17 cellular contexts compared by ENCODE assay signal in genomic region chr5:73328665-73329064, GRCh38.
"Had no signal": no experiment of that assay in that cellular context is flagged by ENCODE, and none has a peak within 500 bp of the region (broad histone marks: within the 10 kb centered on the region; RNA-seq: fewer than 3 reads in every experiment).

No MANE protein-coding gene starts in this region.

- H3K36me3 ChIP-seq: gastrocnemius medialis, heart left ventricle, neutrophil, thyroid gland, uterus, WERI-Rb-1 had no signal

- H3K9ac ChIP-seq: parathyroid adenoma had no signal

- H3K9me3 ChIP-seq: thyroid gland, uterus had no signal

- H2AFZ ChIP-seq: parathyroid adenoma had no signal

- H3K79me2 ChIP-seq: parathyroid adenoma had no signal

- H3K36me3 Mint-ChIP-seq: activated naive CD4-positive, alpha-beta T cell treated with anti-CD3 and anti-CD28 coated beads, Interleukin-2, amount 50 U/mL, for 24 hours had no signal

- DNase-seq: activated CD4-positive, alpha-beta memory T cell treated with anti-CD3 and anti-CD28 coated beads for 36 hours; activated CD4-positive, alpha-beta T cell treated with anti-CD3 and anti-CD28 coated beads for 36 hours; activated T-cell treated with anti-CD3 and anti-CD28 coated beads, Interleukin-2, amount 50 U/mL, for 24 hours; erythroblast; gastrocnemius medialis; heart left ventricle; left cardiac atrium; mucosa of descending colon; naive thymus-derived CD8-positive, alpha-beta T cell; stimulated activated CD4-positive, alpha-beta T cell treated with anti-CD3 and anti-CD28 coated beads, Interleukin-2, amount 100 ng/mL, for 48 hours; thyroid gland; uterus; WERI-Rb-1 had no signal

- H3K4me1 Mint-ChIP-seq: activated CD4-positive, alpha-beta T cell treated with anti-CD3 and anti-CD28 coated beads for 36 hours; activated naive CD4-positive, alpha-beta T cell treated with anti-CD3 and anti-CD28 coated beads, Interleukin-2, amount 50 U/mL, for 24 hours; stimulated activated memory B cell treated with anti-CD40 and anti-IgM and Interleukin-4, amounts not matched to agents 10 μg/mL and 1 μg/mL and 100 μg/mL, for 72 hours had no signal

- ATAC-seq: activated CD4-positive, alpha-beta T cell treated with anti-CD3 and anti-CD28 coated beads for 36 hours; gastrocnemius medialis; heart left ventricle; left cardiac atrium; mucosa of descending colon; naive thymus-derived CD8-positive, alpha-beta T cell; stimulated activated memory B cell treated with anti-CD40 and anti-IgM and Interleukin-4, amounts not matched to agents 10 μg/mL and 1 μg/mL and 100 μg/mL, for 72 hours had no signal

- H3K4me3 ChIP-seq: gastrocnemius medialis, heart left ventricle, mucosa of descending colon, thyroid gland, uterus had no signal

- H3K4me1 ChIP-seq: gastrocnemius medialis, heart left ventricle, parathyroid adenoma, thyroid gland, uterus had no signal

- H3K27me3 ChIP-seq: thyroid gland had no signal

- H3K27ac ChIP-seq: gastrocnemius medialis, heart left ventricle, neutrophil, parathyroid adenoma, thyroid gland, uterus, WERI-Rb-1 had no signal

- H3K4me3 Mint-ChIP-seq: activated CD4-positive, alpha-beta memory T cell treated with anti-CD3 and anti-CD28 coated beads for 36 hours; activated CD4-positive, alpha-beta T cell treated with anti-CD3 and anti-CD28 coated beads for 36 hours; activated naive CD4-positive, alpha-beta T cell treated with anti-CD3 and anti-CD28 coated beads, Interleukin-2, amount 50 U/mL, for 24 hours; activated T-cell treated with anti-CD3 and anti-CD28 coated beads, Interleukin-2, amount 50 U/mL, for 24 hours; naive thymus-derived CD8-positive, alpha-beta T cell; stimulated activated memory B cell treated with anti-CD40 and anti-IgM and Interleukin-4, amounts not matched to agents 10 μg/mL and 1 μg/mL and 100 μg/mL, for 72 hours had no signal

- H3K27ac Mint-ChIP-seq: activated CD4-positive, alpha-beta memory T cell treated with anti-CD3 and anti-CD28 coated beads for 36 hours; activated CD4-positive, alpha-beta T cell treated with anti-CD3 and anti-CD28 coated beads for 36 hours; activated naive CD4-positive, alpha-beta T cell treated with anti-CD3 and anti-CD28 coated beads, Interleukin-2, amount 50 U/mL, for 24 hours; activated T-cell treated with anti-CD3 and anti-CD28 coated beads, Interleukin-2, amount 50 U/mL, for 24 hours; naive thymus-derived CD8-positive, alpha-beta T cell; stimulated activated memory B cell treated with anti-CD40 and anti-IgM and Interleukin-4, amounts not matched to agents 10 μg/mL and 1 μg/mL and 100 μg/mL, for 72 hours had no signal
